ENCODE assay signal across 16 cellular contexts in genomic region chr5:170585278-170585677, GRCh38.
DNase-seq lines count a peak whose midpoint lies in the region; ATAC-seq and TF ChIP-seq lines count a peak whose summit lies in the region.
"Had no signal": no experiment of that assay in that cellular context is flagged by ENCODE, and none has a peak within 500 bp of the region (broad histone marks: within the 10 kb centered on the region; RNA-seq: fewer than 3 reads in every experiment).

No MANE protein-coding gene starts in this region.

- intact Hi-C loops in testis (cut with DNase I; ENCODE audit: low total_unique reads) = no loop called here

- ATAC-seq in RWPE2 (ENCODE audit: low read depth) = peak; percentile 82
- ATAC-seq: PC-3 had no signal

- H3K27ac ChIP-seq in RWPE2 (ENCODE audit: poor library complexity, severe bottlenecking) = no peak overlapping the region
- no peak overlapping the region for H3K27ac ChIP-seq in testis
- H3K27ac ChIP-seq: C4-2B, SJCRH30 had no signal

- H3K4me3 ChIP-seq in RWPE2 (ENCODE audit: severe bottlenecking) (no peak overlapping the region), testis (no peak overlapping the region)
- H3K4me3 ChIP-seq: SJCRH30 had no signal

- no peak for TF ChIP-seq POLR2A in testis (IDR thresholded peaks at IDR 0.05)

- no peaks in the 10 kb centered on the region for H3K4me1 ChIP-seq in RWPE2 (ENCODE audit: insufficient read depth, poor library complexity, severe bottlenecking)
- peaks cover 4% of the 10 kb centered on the region for H3K4me1 ChIP-seq in testis

- H3K9me3 ChIP-seq in RWPE2 (ENCODE audit: severe bottlenecking) (no peaks in the 10 kb centered on the region), testis (no peaks in the 10 kb centered on the region)

- 85 to 89% methylated on average over 8 of the region's 8 CpGs for WGBS in testis, 2 donors

- TF ChIP-seq CTCF in RWPE2 (IDR thresholded peaks at IDR 0.05; ENCODE audit: poor library complexity, severe bottlenecking) = no peak
- no peak for TF ChIP-seq CTCF in testis (IDR thresholded peaks at IDR 0.05)

- H3K36me3 ChIP-seq in RWPE2 (ENCODE audit: low read depth) (no peaks in the 10 kb centered on the region), testis (ENCODE audit: low read depth, missing control alignments) (no peaks in the 10 kb centered on the region)
- H3K36me3 ChIP-seq: SJCRH30 had no signal

- DNase-seq in M059J (ENCODE audit: low read depth) (peak; percentile 40), RWPE2 (ENCODE audit: low spot score) (no peak), glomerular visceral epithelial cell (ENCODE audit: extremely low spot score) (peak; percentile 25), NCI-H1417 treated with DMSO at 0.1 percent for 48 hours (lab: John Stamatoyannopoulos, UW) (no peak), anterior cingulate cortex (lab: John Stamatoyannopoulos, UW) (no peak), testis (no peak)
- DNase-seq in activated CD4-positive, alpha-beta T cell treated with anti-CD3 and anti-CD28 coated beads for 48 hours = no peak
- DNase-seq: ACHN, DMS79, H9, NCI-H1105, NCI-H2081 treated with DMSO at 0.1 percent for 48 hours, PC-3, RPMI8226 had no signal

- H3K27me3 ChIP-seq in RWPE2 (ENCODE audit: insufficient read depth, poor library complexity, severe bottlenecking) = no peaks in the 10 kb centered on the region
- H3K27me3 ChIP-seq in testis = no peaks in the 10 kb centered on the region
- H3K27me3 ChIP-seq: SJCRH30 had no signal

Comparison
In these comparisons a context has a peak if more than half of its experiments do, and no peak if none do; other contexts are left out.
1. DNase-seq: peak in M059J (single experiment) and glomerular visceral epithelial cell (single experiment); none in RWPE2 (single experiment), NCI-H1417 treated with DMSO at 0.1 percent for 48 hours (single experiment), activated CD4-positive, alpha-beta T cell treated with anti-CD3 and anti-CD28 coated beads for 48 hours (single experiment), anterior cingulate cortex (0 of 58) and testis (single experiment).